In genomic region chr5:6405591-6405990, GRCh38 we compare ENCODE assay signal across 18 cellular contexts. TPM values are rescaled to one million over a fixed set of nuclear protein-coding genes. Genes with fewer than 3 reads are reported as not detected.
DNase-seq lines count a peak whose midpoint lies in the region; ATAC-seq and TF ChIP-seq lines count a peak whose summit lies in the region.
"Had no signal": no experiment of that assay in that cellular context is flagged by ENCODE, and none has a peak within 500 bp of the region (broad histone marks: within the 10 kb centered on the region; RNA-seq: fewer than 3 reads in every experiment).

No MANE protein-coding gene starts in this region.

- H3K27ac Mint-ChIP-seq in endodermal cell (no peak overlapping the region), osteocyte (ENCODE audit: unreplicated experiment) (no peak overlapping the region), type B pancreatic cell (no peak overlapping the region)
- H3K27ac Mint-ChIP-seq: CD4-positive, alpha-beta memory T cell; HFFc6 had no signal

- WGBS in endodermal cell (ENCODE audit: insufficient coverage in 1 of 2, insufficient read length in 1 of 2), 2 experiments = 79 to 91% methylated on average over 3 to 4 of the region's 4 CpGs

- H3K27ac ChIP-seq in endodermal cell (ENCODE audit: low read depth, low read length) = no peak overlapping the region

- no peaks in the 10 kb centered on the region for H3K27me3 Mint-ChIP-seq in endodermal cell (ENCODE audit: insufficient read depth)
- no peaks in the 10 kb centered on the region for H3K27me3 Mint-ChIP-seq in osteocyte (ENCODE audit: unreplicated experiment)
- peaks cover 53% of the 10 kb centered on the region for H3K27me3 Mint-ChIP-seq in type B pancreatic cell

- peak; percentile 26 for DNase-seq in activated CD8-positive, alpha-beta memory T cell treated with anti-CD3 and anti-CD28 coated beads for 24 hours
- no peak for DNase-seq in activated CD8-positive, alpha-beta memory T cell treated with anti-CD3 and anti-CD28 coated beads, Interleukin-2, amount 50 U/mL, for 48 hours
- DNase-seq in endodermal cell (peak; percentile 20), osteocyte (ENCODE audit: extremely low spot score, unreplicated experiment) (peak; percentile 56), type B pancreatic cell (ENCODE audit: extremely low spot score, unreplicated experiment) (no peak)
- DNase-seq: C1 segment of cervical spinal cord; Calu3; CD4-positive, alpha-beta memory T cell; COR-L47; DMS53; DMS79 treated with DMSO at 0.1 percent for 48 hours; GF-D8; GOT3; HFFc6 had no signal

- ATAC-seq in GM19035 (IDR thresholded peaks at IDR 0.05; ENCODE audit: unreplicated experiment) = no peak

- no peak overlapping the region for H3K4me3 ChIP-seq in endodermal cell (ENCODE audit: low read length)
- H3K4me3 ChIP-seq: HAP-1 had no signal

- no peak for TF ChIP-seq CTCF in endodermal cell (conservative IDR thresholded peaks at IDR 0.05)
- no peak for TF ChIP-seq CTCF in osteocyte (IDR thresholded peaks at IDR 0.05)
- no peak for TF ChIP-seq CTCF in type B pancreatic cell (conservative IDR thresholded peaks at IDR 0.05)

- H3K9ac ChIP-seq in endodermal cell (ENCODE audit: extremely low read depth, low read length, poor library complexity, severe bottlenecking) = no peak overlapping the region

- H3K4me3 Mint-ChIP-seq in endodermal cell (no peak overlapping the region), osteocyte (ENCODE audit: unreplicated experiment) (no peak overlapping the region), type B pancreatic cell (no peak overlapping the region)
- H3K4me3 Mint-ChIP-seq: CD4-positive, alpha-beta memory T cell; HFFc6 had no signal

- no peaks in the 10 kb centered on the region for H3K4me1 ChIP-seq in endodermal cell (ENCODE audit: control insufficient read depth, insufficient read depth, low read length)
- H3K4me1 ChIP-seq: HAP-1 had no signal

- H3K36me3 ChIP-seq in endodermal cell (ENCODE audit: control insufficient read depth, insufficient read depth, low read length) = no peaks in the 10 kb centered on the region
- H3K36me3 ChIP-seq: HAP-1 had no signal

- peaks cover 8% of the 10 kb centered on the region for H3K4me1 Mint-ChIP-seq in endodermal cell
- H3K4me1 Mint-ChIP-seq in osteocyte (ENCODE audit: unreplicated experiment) = no peaks in the 10 kb centered on the region
- H3K4me1 Mint-ChIP-seq in type B pancreatic cell (ENCODE audit: unreplicated experiment) = no peaks in the 10 kb centered on the region
- H3K4me1 Mint-ChIP-seq: CD4-positive, alpha-beta memory T cell had no signal

- H3K27me3 ChIP-seq in endodermal cell (ENCODE audit: control insufficient read depth, insufficient read depth, low read length, poor library complexity, severe bottlenecking) = peaks cover 8% of the 10 kb centered on the region

- no peaks in the 10 kb centered on the region for H3K9me3 ChIP-seq in endodermal cell (ENCODE audit: control insufficient read depth, low read length)
- H3K9me3 ChIP-seq: HAP-1 had no signal

- H3K36me3 Mint-ChIP-seq in endodermal cell (ENCODE audit: low read depth) (no peaks in the 10 kb centered on the region), osteocyte (ENCODE audit: unreplicated experiment) (no peaks in the 10 kb centered on the region), type B pancreatic cell (no peaks in the 10 kb centered on the region)
- H3K36me3 Mint-ChIP-seq: CD4-positive, alpha-beta memory T cell had no signal

- H3K9me3 Mint-ChIP-seq in endodermal cell (no peaks in the 10 kb centered on the region), osteocyte (ENCODE audit: unreplicated experiment) (no peaks in the 10 kb centered on the region), type B pancreatic cell (no peaks in the 10 kb centered on the region)
- H3K9me3 Mint-ChIP-seq: HFFc6 had no signal

RNA-seq across cellular contexts. Expression of gene MED10, which starts 27.2 kb away (rescaled TPM):
- total RNA-seq in endodermal cell (10 to 100 TPM; 22.1 to 28.6 TPM), osteocyte (28.2 and 31.0 TPM in 2 replicates), type B pancreatic cell (ENCODE audit: low replicate concordance) (32.3 and 38.4 TPM in 2 replicates)
- polyA plus RNA-seq in endodermal cell (2013, experiment 1 of 2) = 32.9 TPM
- 28.4 TPM for polyA plus RNA-seq in endodermal cell (2013, experiment 2 of 2)

RNA-seq across cellular contexts. Expression of gene UBE2QL1, which starts 43.1 kb away (rescaled TPM):
- total RNA-seq in endodermal cell (under 1 TPM in 1 of 2 donors, not detected in 1; 0.11 TPM), osteocyte (not detected in 2 replicates), type B pancreatic cell (ENCODE audit: low replicate concordance) (5.6 and 6.9 TPM in 2 replicates)
- 5.6 TPM for polyA plus RNA-seq in endodermal cell (2013, experiment 1 of 2)
- polyA plus RNA-seq in endodermal cell (2013, experiment 2 of 2) = 5.7 TPM
- total RNA-seq: Calu3; CD4-positive, alpha-beta memory T cell; G401; HFFc6 had no signal
- polyA plus RNA-seq: BJ; CD4-positive, alpha-beta memory T cell had no signal

Comparison
In these comparisons a context has a peak if more than half of its experiments do, and no peak if none do; other contexts are left out.
1. DNase-seq: peak in activated CD8-positive, alpha-beta memory T cell treated with anti-CD3 and anti-CD28 coated beads for 24 hours (single experiment), endodermal cell (single experiment) and osteocyte (single experiment); none in activated CD8-positive, alpha-beta memory T cell treated with anti-CD3 and anti-CD28 coated beads, Interleukin-2, amount 50 U/mL, for 48 hours (single experiment) and type B pancreatic cell (single experiment).